In genomic region chr14:93073833-93074769, GRCh38 we compare ENCODE assay signal across 8 cellular contexts.
DNase-seq lines count a peak whose midpoint lies in the region; ATAC-seq lines count a peak whose summit lies in the region.

No MANE protein-coding gene starts in this region.

- peak; percentile 24 for ATAC-seq in central memory CD8-positive, alpha-beta T cell (replicated peaks; ENCODE audit: extremely low read depth, poor library complexity, severe bottlenecking)
- no peak for ATAC-seq in HG03196 (IDR thresholded peaks at IDR 0.05; ENCODE audit: unreplicated experiment)
- ATAC-seq in HG03097 (IDR thresholded peaks at IDR 0.05; ENCODE audit: low FRiP score, unreplicated experiment) = no peak

- H3K9ac ChIP-seq in muscle layer of colon (ENCODE audit: low read length) = no peak overlapping the region

- no peaks in the 10 kb centered on the region for H3K27me3 Mint-ChIP-seq in central memory CD8-positive, alpha-beta T cell

- peak overlapping the region; percentile 16 for H3K4me3 Mint-ChIP-seq in central memory CD8-positive, alpha-beta T cell

- H3K9me3 ChIP-seq in muscle layer of colon (ENCODE audit: low read length) = no peaks in the 10 kb centered on the region

- H3K9me3 Mint-ChIP-seq in central memory CD8-positive, alpha-beta T cell = no peaks in the 10 kb centered on the region

- no peaks in the 10 kb centered on the region for H3K27me3 ChIP-seq in muscle layer of colon (ENCODE audit: control insufficient read depth in 1 of 2, insufficient read depth in 2 of 2, low read length in 2 of 2)

- H3K36me3 Mint-ChIP-seq in central memory CD8-positive, alpha-beta T cell (ENCODE audit: insufficient read depth) = peaks cover 4% of the 10 kb centered on the region

- H3K36me3 ChIP-seq in muscle layer of colon (ENCODE audit: insufficient read depth, low read length) = peaks cover 4% of the 10 kb centered on the region

- peaks cover 40% of the 10 kb centered on the region for H3K4me1 ChIP-seq in muscle layer of colon (ENCODE audit: insufficient read depth, low read length)

- H3K27ac ChIP-seq in muscle layer of colon (ENCODE audit: low read depth, low read length) = peak overlapping the region; percentile 14

- H3K4me1 Mint-ChIP-seq in central memory CD8-positive, alpha-beta T cell = peaks cover 45% of the 10 kb centered on the region

- H3K4me3 ChIP-seq in muscle layer of colon (ENCODE audit: low read depth in 1 of 2, low read length in 2 of 2) = no peak overlapping the region

- peak; percentile 53 for DNase-seq in COLO829 (ENCODE audit: low spot score)
- peak; percentile 59 for DNase-seq in HuH-7 (ENCODE audit: low spot score)
- DNase-seq in central memory CD8-positive, alpha-beta T cell (ENCODE audit: low spot score in 2 of 2) = no peak
- DNase-seq in NCI-H2107 (lab: John Stamatoyannopoulos, UW) = no peak
- no peak for DNase-seq in NCI-H2227 treated with DMSO at 0.1 percent for 48 hours (lab: John Stamatoyannopoulos, UW)

- H3K27ac Mint-ChIP-seq in central memory CD8-positive, alpha-beta T cell (ENCODE audit: low read depth) = peak overlapping the region; percentile 53

Comparison
In these comparisons a context has a peak if more than half of its experiments do, and no peak if none do; other contexts are left out.
1. DNase-seq: peak in COLO829 (single experiment) and HuH-7 (single experiment); none in central memory CD8-positive, alpha-beta T cell (0 of 2), NCI-H2107 (single experiment) and NCI-H2227 treated with DMSO at 0.1 percent for 48 hours (single experiment).